6 cellular contexts compared by ENCODE assay signal in genomic region chr22:37609240-37610152, GRCh38. TPM values are rescaled to one million over a fixed set of nuclear protein-coding genes. Genes with fewer than 3 reads are reported as not detected.
DNase-seq lines count a peak whose midpoint lies in the region; ATAC-seq and TF ChIP-seq lines count a peak whose summit lies in the region.

No MANE protein-coding gene starts in this region.

- peaks cover 42% of the 10 kb centered on the region for H3K4me1 ChIP-seq in DOHH2 (ENCODE audit: control insufficient read depth, low read length)
- H3K4me1 ChIP-seq in NT2/D1 (ENCODE audit: insufficient read depth, insufficient read length) = peaks cover 7% of the 10 kb centered on the region
- peaks cover 14 to 21% of the 10 kb centered on the region in 2 donors for H3K4me1 ChIP-seq in esophagus (ENCODE audit: control insufficient read depth in 2 of 2, insufficient read depth in 2 of 2, low read length in 1 of 2)

- 9 to 10% methylated on average over 22 to 26 of the region's 26 CpGs for WGBS in esophagus, 2 donors

- peak overlapping the region; percentile 93 for H3K9ac ChIP-seq in NT2/D1 (ENCODE audit: insufficient read length, low read depth)

- H3K27ac ChIP-seq in DOHH2 (ENCODE audit: low read depth, low read length) = peak overlapping the region; percentile 95
- H3K27ac ChIP-seq in esophagus (ENCODE audit: low read depth in 2 of 2, low read length in 1 of 2) = peak overlapping the region; percentile 96 to 98

- H3K27me3 ChIP-seq in DOHH2 (ENCODE audit: control insufficient read depth, low read length) (no peaks in the 10 kb centered on the region), NT2/D1 (ENCODE audit: insufficient read depth, insufficient read length) (no peaks in the 10 kb centered on the region), esophagus (ENCODE audit: control insufficient read depth in 1 of 2, insufficient read depth in 2 of 2, low read length in 2 of 2) (no peaks in the 10 kb centered on the region)

- peaks cover 44% of the 10 kb centered on the region for H3K79me2 ChIP-seq in DOHH2 (ENCODE audit: control insufficient read depth, low read length)

- peaks cover 41% of the 10 kb centered on the region for H3K36me3 ChIP-seq in DOHH2 (ENCODE audit: control insufficient read depth, low read length)
- H3K36me3 ChIP-seq in NT2/D1 (ENCODE audit: insufficient read depth, insufficient read length, low read length) = peaks cover 12% of the 10 kb centered on the region
- H3K36me3 ChIP-seq in esophagus (ENCODE audit: control insufficient read depth in 2 of 2, insufficient read depth in 2 of 2, low read length in 1 of 2) = peaks cover 0 to 3% of the 10 kb centered on the region in 2 donors

- H3K4me2 ChIP-seq in DOHH2 (ENCODE audit: low read length) = peak overlapping the region; percentile 95

- no peaks in the 10 kb centered on the region for H3K9me2 ChIP-seq in DOHH2 (replicated peaks; ENCODE audit: control insufficient read depth, low read length)

- DNase-seq in NT2/D1 (ENCODE audit: low read depth, low spot score) (no peak), KG1 (lab: John Stamatoyannopoulos, UW) (no peak)
- peak; percentile 30 for DNase-seq in stimulated activated naive CD8-positive, alpha-beta T cell treated with anti-CD3 and anti-CD28 coated beads, Interleukin-15, Interleukin-2, amounts not matched to agents 100 U/mL and 50 U/mL, for 24 hours

- peaks cover 11% of the 10 kb centered on the region for H3F3A ChIP-seq in DOHH2 (ENCODE audit: control insufficient read depth, insufficient read depth)

- no peak for TF ChIP-seq CTCF in DOHH2 (IDR thresholded peaks at IDR 0.05; ENCODE audit: low read depth, low read length, poor library complexity, severe bottlenecking)

- H3K4me3 ChIP-seq in DOHH2 (ENCODE audit: low read length) (peak overlapping the region; percentile 98), NT2/D1 (ENCODE audit: insufficient read length, low read depth) (peak overlapping the region; percentile 92), esophagus (ENCODE audit: low read depth in 1 of 2, low read length in 2 of 2) (peak overlapping the region; percentile 89 to 91)

- no peak for ATAC-seq in stimulated activated naive CD8-positive, alpha-beta T cell treated with anti-CD3 and anti-CD28 coated beads, Interleukin-15, Interleukin-2, amounts not matched to agents 100 U/mL and 50 U/mL, for 24 hours
- no peak for ATAC-seq in HG03457 (IDR thresholded peaks at IDR 0.05; ENCODE audit: unreplicated experiment)

- H3K9me3 ChIP-seq in DOHH2 (ENCODE audit: control insufficient read depth, insufficient read depth, low read length) = no peaks in the 10 kb centered on the region
- H3K9me3 ChIP-seq in NT2/D1 (ENCODE audit: insufficient read depth, low read length) = no peaks in the 10 kb centered on the region
- H3K9me3 ChIP-seq in esophagus (ENCODE audit: control insufficient read depth in 2 of 2, insufficient read depth in 1 of 2, low read depth in 1 of 2, low read length in 1 of 2) = no peaks in the 10 kb centered on the region

- no peaks in the 10 kb centered on the region for H4K20me1 ChIP-seq in DOHH2 (ENCODE audit: control insufficient read depth, insufficient read depth, low read depth, low read length)

RNA-seq across cellular contexts. Expression of gene GGA1, which starts 0.9 kb away (rescaled TPM):
- polyA plus RNA-seq in esophagus = 10 to 100 TPM; 34.2 to 55.6 TPM

RNA-seq across cellular contexts. Expression of gene LGALS2, which starts 29.6 kb away (rescaled TPM):
- polyA plus RNA-seq in esophagus = 1 to 10 TPM in 1 of 2 donors, under 1 TPM in 1; 0.20 to 1.3 TPM

RNA-seq across cellular contexts. Expression of gene SH3BP1, which starts 30.0 kb away (rescaled TPM):
- polyA plus RNA-seq in esophagus = 10 to 100 TPM; 39.8 to 42.0 TPM

RNA-seq across cellular contexts. Expression of gene PDXP, which starts 49.0 kb away (rescaled TPM):
- polyA plus RNA-seq in esophagus = 1 to 10 TPM; 1.4 to 2.2 TPM

RNA-seq across cellular contexts. Expression of gene CDC42EP1, which starts 49.2 kb away (rescaled TPM):
- polyA plus RNA-seq in esophagus = 10 to 100 TPM; 50.1 to 64.3 TPM
